ENCODE assay signal across 19 cellular contexts in the genomic region with DNA sequence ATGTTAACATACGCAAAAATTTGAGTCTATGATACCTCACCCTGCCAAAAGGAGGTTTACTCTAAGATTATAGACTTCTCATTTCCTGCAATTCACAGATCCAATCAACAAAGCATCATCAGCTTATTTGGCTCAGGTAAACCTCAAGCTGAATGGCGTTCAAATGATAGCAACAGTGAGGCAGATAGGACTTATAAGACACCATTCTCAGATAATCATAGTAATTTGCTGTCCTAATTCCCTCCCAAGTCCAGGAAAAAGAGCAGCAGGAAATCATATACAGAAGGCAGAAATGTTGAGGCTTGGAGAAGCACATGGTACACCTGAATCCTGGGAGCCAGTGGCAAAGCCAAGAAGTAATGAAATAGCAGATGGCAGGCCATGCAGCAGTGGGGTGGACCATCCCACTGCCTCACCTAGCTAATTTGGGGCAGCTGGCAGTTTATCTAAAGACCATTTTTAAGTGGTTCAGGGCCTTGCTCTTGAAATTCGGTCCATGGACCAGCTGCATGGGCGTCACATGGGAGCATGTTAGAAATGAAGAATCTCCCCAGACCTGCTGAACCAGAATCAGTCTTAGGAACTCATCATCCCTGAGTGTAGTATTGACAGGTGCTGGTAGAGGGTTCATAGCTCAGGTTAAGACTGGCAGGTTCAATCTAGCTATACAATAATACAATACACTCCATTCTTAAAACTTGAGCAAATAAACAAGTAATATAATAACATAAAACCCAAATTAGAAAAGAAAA.
"Had no signal": no experiment of that assay in that cellular context is flagged by ENCODE, and none has a peak within 500 bp of the region (broad histone marks: within the 10 kb centered on the region; RNA-seq: fewer than 3 reads in every experiment).

No MANE protein-coding gene starts in this region.

- ATAC-seq: activated naive CD4-positive, alpha-beta T cell treated with anti-CD3 and anti-CD28 coated beads, Interleukin-2, amount 50 U/mL, for 72 hours; activated T-cell treated with anti-CD3 and anti-CD28 coated beads, Interleukin-2, amount 50 U/mL, for 72 hours; left ventricle myocardium superior; mucosa of descending colon; natural killer cell treated with Interleukin-12 subunit alpha and Interleukin-12 subunit beta and Interleukin-15 and Interleukin-18, amount 100 ng/mL, for 72 hours; right cardiac atrium had no signal

- DNase-seq: activated CD4-positive, alpha-beta T cell treated with anti-CD3 and anti-CD28 coated beads for 4 hours; activated CD4-positive, alpha-beta T cell treated with anti-CD3 and anti-CD28 coated beads, Interleukin-2, amount 50 U/mL, for 4 hours; activated CD4-positive, CD25-positive, alpha-beta regulatory T cell; activated naive CD4-positive, alpha-beta T cell; activated T-cell treated with anti-CD3 and anti-CD28 coated beads for 4 hours; activated T-cell treated with anti-CD3 and anti-CD28 coated beads, Interleukin-2, amount 50 U/mL, for 72 hours; colonic mucosa; effector CD8-positive, alpha-beta T cell; islet precursor cell; left ventricle myocardium superior; mucosa of descending colon; posterior cingulate gyrus; right cardiac atrium; stimulated activated CD4-positive, alpha-beta T cell treated with anti-CD3 and anti-CD28 coated beads, Interleukin-15, amount 100 ng/mL, for 24 hours; stimulated activated CD4-positive, alpha-beta T cell treated with anti-CD3 and anti-CD28 coated beads, Interleukin-2, amount 100 ng/mL, for 24 hours; stimulated activated naive CD4-positive, alpha-beta T cell treated with Interleukin-2 at 50 U/mL for 16 hours had no signal

- H3K27ac ChIP-seq: colonic mucosa, tibial nerve had no signal
